ENCODE assay signal across 9 cellular contexts in the genomic region with DNA sequence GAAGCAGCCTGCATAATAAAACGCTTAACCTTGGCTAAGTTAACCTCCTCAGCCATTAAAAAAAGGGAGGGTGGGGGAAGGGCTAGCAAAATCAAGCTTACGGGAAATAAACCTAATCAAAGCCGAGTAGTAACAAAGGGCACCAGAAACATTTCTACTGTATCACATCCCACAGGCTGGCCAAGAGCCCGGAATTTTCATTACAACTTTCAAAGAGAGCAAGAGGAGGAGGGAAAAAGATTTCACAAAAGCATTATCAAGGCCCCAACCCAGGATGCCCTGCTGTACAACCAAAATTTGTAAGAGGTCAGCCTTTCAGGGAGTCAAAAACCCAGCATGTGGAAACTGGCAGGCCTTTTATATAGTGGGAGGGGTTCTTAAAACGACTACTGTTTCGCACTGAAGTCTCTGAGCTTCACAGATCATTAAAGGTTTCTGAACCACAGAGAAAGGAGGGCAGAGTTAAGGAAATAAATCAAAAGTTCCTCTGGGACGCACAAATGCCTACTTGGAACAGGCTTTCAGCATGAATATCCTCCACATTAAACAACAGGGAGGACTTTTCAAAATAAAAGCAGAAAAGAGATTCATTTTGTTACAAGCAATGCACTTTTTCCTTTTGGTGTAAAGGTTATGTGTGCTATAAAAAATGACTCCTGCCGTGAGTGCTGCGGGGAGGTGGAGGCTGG.
DNase-seq lines count a peak whose midpoint lies in the region; ATAC-seq and TF ChIP-seq lines count a peak whose summit lies in the region.
"Had no signal": no experiment of that assay in that cellular context is flagged by ENCODE, and none has a peak within 500 bp of the region (broad histone marks: within the 10 kb centered on the region; RNA-seq: fewer than 3 reads in every experiment).

No MANE protein-coding gene starts in this region.

- peak overlapping the region in 1 of 2 experiments; percentile 10; a peak in 1 of 5 replicates for H3K4me3 Mint-ChIP-seq in H9
- H3K4me3 Mint-ChIP-seq in activated T-cell treated with anti-CD3 and anti-CD28 coated beads, Interleukin-2, amount 50 U/mL, for 72 hours: peak overlapping the region; percentile 31 to 61

- no peak overlapping the region for H2BK15ac ChIP-seq in H9 (ENCODE audit: low read depth, low read length)

- H4K20me1 ChIP-seq in H9 (ENCODE audit: control insufficient read depth, insufficient read depth, insufficient read length) (no peaks in the 10 kb centered on the region), hepatocyte (ENCODE audit: insufficient read depth, poor library complexity, severe bottlenecking) (peaks cover 32% of the 10 kb centered on the region)

- TF ChIP-seq CTCF in H9 (conservative IDR thresholded peaks at IDR 0.05) (no peak), hepatocyte (IDR thresholded peaks at IDR 0.05; ENCODE audit: poor library complexity) (no peak)

- H3K79me2 ChIP-seq in H9 (ENCODE audit: insufficient read depth, low read length): peaks cover 8% of the 10 kb centered on the region; the same call in 1 of the 2 replicates
- peaks cover 93% of the 10 kb centered on the region for H3K79me2 ChIP-seq in hepatocyte

- no peak for ATAC-seq in activated T-cell treated with anti-CD3 and anti-CD28 coated beads, Interleukin-2, amount 50 U/mL, for 72 hours (replicated peaks in 1 of 2)
- ATAC-seq in HG03108 (IDR thresholded peaks at IDR 0.05; ENCODE audit: unreplicated experiment) (no peak), HG03175 (IDR thresholded peaks at IDR 0.05; ENCODE audit: unreplicated experiment) (no peak), HG03139 (IDR thresholded peaks at IDR 0.05; ENCODE audit: unreplicated experiment) (no peak)

- H2AFZ ChIP-seq in H9 (ENCODE audit: low read length) (no peak overlapping the region), hepatocyte (no peak overlapping the region)

- no peaks in the 10 kb centered on the region; a peak in 1 of 5 replicates for H3K9me3 Mint-ChIP-seq in H9
- H3K9me3 Mint-ChIP-seq in activated T-cell treated with anti-CD3 and anti-CD28 coated beads, Interleukin-2, amount 50 U/mL, for 72 hours: no peaks in the 10 kb centered on the region

- H3K79me1 ChIP-seq in H9 (ENCODE audit: insufficient read depth, low read depth, low read length, poor library complexity, severe bottlenecking): peaks cover 4% of the 10 kb centered on the region

- no peak overlapping the region for H2BK5ac ChIP-seq in H9 (ENCODE audit: insufficient read length, low read length)

- no peak overlapping the region for H4K8ac ChIP-seq in H9 (replicated peaks; ENCODE audit: insufficient read length, low read depth, low read length)

- H3T11ph ChIP-seq in H9 (ENCODE audit: low read length): no peak overlapping the region

- WGBS in H9 (ENCODE audit: extremely low coverage, insufficient read length, low lambda C conversion rate): no CpG with 5 or more reads among the region's 9 CpGs
- WGBS in hepatocyte (ENCODE audit: low lambda C conversion rate, missing lambda C conversion rate): 31% methylated on average over 9 of the region's 9 CpGs

- H3K27ac ChIP-seq in H9 (ENCODE audit: insufficient read length, low read depth, low read length) (no peak overlapping the region), hepatocyte (peak overlapping the region; percentile 88), skin epidermis (peak overlapping the region in 19 of 21 experiments; percentile 9 to 83 (median 73))

- peak overlapping the region; percentile 63 to 94 (median 84) for H3K27ac Mint-ChIP-seq in H9
- H3K27ac Mint-ChIP-seq in activated T-cell treated with anti-CD3 and anti-CD28 coated beads, Interleukin-2, amount 50 U/mL, for 72 hours: peak overlapping the region; percentile 11

- H3K9me3 ChIP-seq in H9 (ENCODE audit: control insufficient read depth, low read depth, low read length) (no peaks in the 10 kb centered on the region), hepatocyte (ENCODE audit: low read depth) (no peaks in the 10 kb centered on the region)

- no peaks in the 10 kb centered on the region for H3K36me3 ChIP-seq in hepatocyte (replicated peaks; ENCODE audit: insufficient read depth, low read depth)

- H3K4ac ChIP-seq in H9 (ENCODE audit: low read depth, low read length): no peak overlapping the region

- H3K4me1 Mint-ChIP-seq in H9: peaks cover 56 to 59% of the 10 kb centered on the region in 2 experiments
- H3K4me1 Mint-ChIP-seq in activated T-cell treated with anti-CD3 and anti-CD28 coated beads, Interleukin-2, amount 50 U/mL, for 72 hours (ENCODE audit: low read depth): peaks cover 64% of the 10 kb centered on the region

- no peak for DNase-seq in H9
- no peak for DNase-seq in activated T-cell treated with anti-CD3 and anti-CD28 coated beads, Interleukin-2, amount 50 U/mL, for 72 hours
- DNase-seq in hepatocyte (ENCODE audit: low spot score): peak; percentile 38
- DNase-seq in effector CD4-positive, alpha-beta T cell: no peak
- DNase-seq: activated CD8-positive, alpha-beta memory T cell treated with anti-CD3 and anti-CD28 coated beads, Interleukin-2, amount 50 U/mL, for 48 hours had no signal

- H2AK5ac ChIP-seq in H9 (ENCODE audit: insufficient read length, low read length): no peak overlapping the region

- no peak overlapping the region for H3K4me3 ChIP-seq in hepatocyte
- H3K4me3 ChIP-seq in skin epidermis: no peak overlapping the region

- H3K56ac ChIP-seq in H9 (ENCODE audit: insufficient read length, low read depth, low read length): no peak overlapping the region

- H3K9ac ChIP-seq in H9 (ENCODE audit: extremely low read depth, insufficient read length, low read length): no peak overlapping the region

- peaks cover 9% of the 10 kb centered on the region; the same call in 1 of the 2 replicates for H3K4me1 ChIP-seq in H9 (ENCODE audit: insufficient read depth, low read length)
- H3K4me1 ChIP-seq in hepatocyte (ENCODE audit: insufficient read depth): peaks cover 65% of the 10 kb centered on the region

- no peak overlapping the region for H2BK12ac ChIP-seq in H9 (ENCODE audit: insufficient read length, low read depth, low read length)

- no peak overlapping the region for H2BK120ac ChIP-seq in H9 (ENCODE audit: low read depth, low read length, poor library complexity, severe bottlenecking)

- no peak overlapping the region for H3K14ac ChIP-seq in H9 (ENCODE audit: insufficient read depth, low read length)

- peaks cover 17 to 25% (median 25%) of the 10 kb centered on the region in 3 experiments for H3K36me3 Mint-ChIP-seq in H9 (ENCODE audit: insufficient read depth in 1 of 3, low read depth in 3 of 3)
- peaks cover 1 to 11% of the 10 kb centered on the region in 2 donors for H3K36me3 Mint-ChIP-seq in activated T-cell treated with anti-CD3 and anti-CD28 coated beads, Interleukin-2, amount 50 U/mL, for 72 hours (ENCODE audit: insufficient read depth in 2 of 2)

- H4K5ac ChIP-seq in H9 (ENCODE audit: insufficient read length, low read depth, low read length): no peak overlapping the region

- H3K27me3 ChIP-seq in H9 (ENCODE audit: insufficient read depth, low read length) (no peaks in the 10 kb centered on the region), hepatocyte (no peaks in the 10 kb centered on the region)

- no peaks in the 10 kb centered on the region for H3K23me2 ChIP-seq in H9 (ENCODE audit: insufficient read length, low read depth, low read length, poor library complexity, severe bottlenecking)

- H3K9me2 ChIP-seq in hepatocyte (replicated peaks; ENCODE audit: insufficient read depth): no peaks in the 10 kb centered on the region

- no peak overlapping the region for H4K91ac ChIP-seq in H9 (ENCODE audit: insufficient read length, low read depth, low read length)

- no peak overlapping the region for H3K4me2 ChIP-seq in H9 (ENCODE audit: insufficient read depth, insufficient read length, low read length)
- H3K4me2 ChIP-seq in hepatocyte: peak overlapping the region; percentile 69

- H3K27me3 Mint-ChIP-seq in H9 (ENCODE audit: low read depth): no peaks in the 10 kb centered on the region
- no peaks in the 10 kb centered on the region for H3K27me3 Mint-ChIP-seq in activated T-cell treated with anti-CD3 and anti-CD28 coated beads, Interleukin-2, amount 50 U/mL, for 72 hours (ENCODE audit: low read depth)

- no peak overlapping the region for H3K18ac ChIP-seq in H9 (ENCODE audit: insufficient read length, low read depth, low read length)

- no peak overlapping the region for H2BK20ac ChIP-seq in H9 (ENCODE audit: low read depth, low read length, poor library complexity, severe bottlenecking)

- no peak overlapping the region for H3K23ac ChIP-seq in H9 (ENCODE audit: insufficient read length, low read depth, low read length)
